Comparison of ENCODE assay signal across 8 cellular contexts in genomic region chr5:96702503-96703383, GRCh38. TPM values are rescaled to one million over a fixed set of nuclear protein-coding genes. Genes with fewer than 3 reads are reported as not detected.
A peak's percentile ranks its signal among the peaks of the same experiment; 100 is the strongest.
DNase-seq lines count a peak whose midpoint lies in the region; ATAC-seq and TF ChIP-seq lines count a peak whose summit lies in the region.

No MANE protein-coding gene starts in this region.

- H3K9me3 Mint-ChIP-seq in CD14-positive monocyte, result no peaks in the 10 kb centered on the region
- no peaks in the 10 kb centered on the region for H3K9me3 Mint-ChIP-seq in nephron progenitor cell

- H3K27me3 Mint-ChIP-seq in CD14-positive monocyte (ENCODE audit: low read depth in 3 of 3), result peaks cover 0 to 3% (median 1%) of the 10 kb centered on the region in 3 donors
- peaks cover 27% of the 10 kb centered on the region for H3K27me3 Mint-ChIP-seq in nephron progenitor cell (ENCODE audit: low read depth, poor library complexity)

- peaks cover 31% of the 10 kb centered on the region for H3K4me1 Mint-ChIP-seq in CD14-positive monocyte
- peaks cover 25% of the 10 kb centered on the region for H3K4me1 Mint-ChIP-seq in nephron progenitor cell

- peak overlapping the region; percentile 41 to 88 (median 85) for H3K27ac Mint-ChIP-seq in CD14-positive monocyte
- peak overlapping the region; percentile 90 for H3K27ac Mint-ChIP-seq in nephron progenitor cell

- H3K4me3 Mint-ChIP-seq in CD14-positive monocyte (peak overlapping the region; percentile 83 to 87), nephron progenitor cell (peak overlapping the region; percentile 94)

- intact Hi-C loops in CD14-positive monocyte (cut with micrococcal nuclease), result no loop called here

- TF ChIP-seq CTCF in CD14-positive monocyte (IDR thresholded peaks at IDR 0.05) (no peak), nephron progenitor cell (IDR thresholded peaks at IDR 0.05) (no peak)

- peaks cover 48 to 56% of the 10 kb centered on the region in 2 donors for H3K36me3 Mint-ChIP-seq in CD14-positive monocyte
- H3K36me3 Mint-ChIP-seq in nephron progenitor cell (ENCODE audit: low read depth), result no peaks in the 10 kb centered on the region

- ATAC-seq in GM19397 (IDR thresholded peaks at IDR 0.05; ENCODE audit: unreplicated experiment) (peak; percentile 59), HG03521 (IDR thresholded peaks at IDR 0.05; ENCODE audit: unreplicated experiment) (peak; percentile 53)

- peak; percentile 85 for DNase-seq in CD14-positive monocyte (ENCODE audit: low spot score)
- DNase-seq in RPMI7951 (ENCODE audit: low read depth), result peak; percentile 94
- peak; percentile 63 for DNase-seq in activated gamma-delta T cell treated with Interleukin-2 at 50 U/mL for 16 hours
- DNase-seq in fibroblast of the conjunctiva (ENCODE audit: low read depth), result peak; percentile 79
- DNase-seq in nephron progenitor cell, result peak; percentile 92
- peak; percentile 81 for DNase-seq in stimulated activated naive CD4-positive, alpha-beta T cell treated with Interleukin-2 at 50 U/mL for 16 hours (lab: John Stamatoyannopoulos, UW)

RNA-seq across cellular contexts. Expression of gene CAST, which starts 40.6 kb away (rescaled TPM):
- polyA plus RNA-seq in CD14-positive monocyte, result 10 to 100 TPM; 49.6 to 76.8 TPM
- 102 and 134 TPM in 2 replicates for total RNA-seq in RPMI7951 (2014; rRNA removed; shearing (Covaris generic))

Comparison
In these comparisons a context has a peak if more than half of its experiments do, and no peak if none do; other contexts are left out.
1. Peak in every context shown above with its lines: DNase-seq and ATAC-seq.